25 cellular contexts compared by ENCODE assay signal in the genomic region with DNA sequence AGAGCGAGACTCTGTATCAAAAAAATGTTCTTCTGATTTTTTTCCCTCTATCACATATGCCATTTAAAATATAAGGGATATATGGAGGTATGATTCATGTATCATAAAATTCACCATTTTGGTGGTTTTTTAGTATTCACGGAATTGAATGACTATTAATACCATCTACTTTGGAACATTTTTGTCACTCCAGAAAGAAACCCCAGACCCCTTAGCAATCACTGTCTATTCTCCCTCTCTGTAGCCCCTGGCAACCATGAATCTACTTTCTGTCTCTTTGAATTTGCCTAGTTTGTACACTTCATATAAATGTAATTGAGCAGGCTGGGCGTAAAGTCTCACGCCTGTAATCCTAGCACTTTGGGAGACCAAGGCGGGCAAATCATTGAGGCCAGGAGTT.
"Had no signal": no experiment of that assay in that cellular context is flagged by ENCODE, and none has a peak within 500 bp of the region (broad histone marks: within the 10 kb centered on the region; RNA-seq: fewer than 3 reads in every experiment).

No MANE protein-coding gene starts in this region.

- DNase-seq: activated CD4-positive, alpha-beta T cell treated with anti-CD3 and anti-CD28 coated beads, Interleukin-2, amount 10 ng/mL, durations not matched to agents 7 days and 5 days; activated CD8-positive, alpha-beta memory T cell treated with anti-CD3 and anti-CD28 coated beads, Interleukin-2, amount 10 ng/mL, durations not matched to agents 7 days and 5 days; activated CD8-positive, alpha-beta T cell treated with anti-CD3 and anti-CD28 coated beads for 36 hours; activated naive CD8-positive, alpha-beta T cell treated with anti-CD3 and anti-CD28 coated beads, Interleukin-2, amount 10 ng/mL, durations not matched to agents 7 days and 5 days; activated T-cell treated with anti-CD3 and anti-CD28 coated beads for 4 hours; amygdala; central memory CD4-positive, alpha-beta T cell; effector memory CD4-positive, alpha-beta T cell; hippocampal formation; naive thymus-derived CD4-positive, alpha-beta T cell; occipital lobe; stimulated activated CD4-positive, alpha-beta T cell treated with anti-CD3 and anti-CD28 coated beads, Interleukin-4, amount 100 ng/mL, for 1 hour; stimulated activated naive CD4-positive, alpha-beta T cell; substantia nigra; thyroid gland; upper lobe of right lung had no signal

- H3K9me3 ChIP-seq: thyroid gland, upper lobe of right lung had no signal

- H3K27me3 ChIP-seq: thyroid gland, upper lobe of right lung had no signal

- H3K4me3 Mint-ChIP-seq: activated CD4-positive, alpha-beta T cell treated with anti-CD3 and anti-CD28 coated beads, Interleukin-2, amount 10 ng/mL, durations not matched to agents 7 days and 5 days; activated CD8-positive, alpha-beta memory T cell treated with anti-CD3 and anti-CD28 coated beads, Interleukin-2, amount 10 ng/mL, durations not matched to agents 7 days and 5 days; activated CD8-positive, alpha-beta T cell treated with anti-CD3 and anti-CD28 coated beads for 36 hours; activated naive CD8-positive, alpha-beta T cell treated with anti-CD3 and anti-CD28 coated beads, Interleukin-2, amount 10 ng/mL, durations not matched to agents 7 days and 5 days; neural crest cell; T-helper 2 cell treated with Interferon-gamma antibody and Interleukin-4, amounts not matched to agents 5 μg/mL and 100 μg/mL, for 36 hours had no signal

- H3K4me3 ChIP-seq: lung, thyroid gland, upper lobe of right lung had no signal

- H3K27me3 Mint-ChIP-seq: activated CD4-positive, alpha-beta T cell treated with anti-CD3 and anti-CD28 coated beads, Interleukin-2, amount 10 ng/mL, durations not matched to agents 7 days and 5 days; activated CD8-positive, alpha-beta memory T cell treated with anti-CD3 and anti-CD28 coated beads, Interleukin-2, amount 10 ng/mL, durations not matched to agents 7 days and 5 days; activated CD8-positive, alpha-beta T cell treated with anti-CD3 and anti-CD28 coated beads for 36 hours; activated naive CD8-positive, alpha-beta T cell treated with anti-CD3 and anti-CD28 coated beads, Interleukin-2, amount 10 ng/mL, durations not matched to agents 7 days and 5 days; naive thymus-derived CD4-positive, alpha-beta T cell had no signal

- H3K36me3 ChIP-seq: thyroid gland, upper lobe of right lung had no signal

- H3K9me3 Mint-ChIP-seq: activated CD4-positive, alpha-beta T cell treated with anti-CD3 and anti-CD28 coated beads, Interleukin-2, amount 10 ng/mL, durations not matched to agents 7 days and 5 days; activated CD8-positive, alpha-beta T cell treated with anti-CD3 and anti-CD28 coated beads for 36 hours; activated naive CD8-positive, alpha-beta T cell treated with anti-CD3 and anti-CD28 coated beads, Interleukin-2, amount 10 ng/mL, durations not matched to agents 7 days and 5 days; naive thymus-derived CD4-positive, alpha-beta T cell; neural crest cell; T-helper 2 cell treated with Interferon-gamma antibody and Interleukin-4, amounts not matched to agents 5 μg/mL and 100 μg/mL, for 36 hours had no signal

- ATAC-seq: activated CD4-positive, CD25-positive, alpha-beta regulatory T cell treated with anti-CD3 and anti-CD28 coated beads, Interleukin-2, amount 50 U/mL, for 24 hours; activated CD8-positive, alpha-beta memory T cell treated with anti-CD3 and anti-CD28 coated beads, Interleukin-2, amount 10 ng/mL, durations not matched to agents 7 days and 5 days; activated CD8-positive, alpha-beta T cell treated with anti-CD3 and anti-CD28 coated beads for 36 hours; esophagus mucosa; left lobe of liver; naive thymus-derived CD4-positive, alpha-beta T cell; sciatic nerve; SK-N-SH treated with all-trans-retinoic acid at 6 μM for 48 hours; upper lobe of right lung had no signal

- H3K27ac ChIP-seq: thyroid gland, upper lobe of right lung, VCaP had no signal

- H3K27ac Mint-ChIP-seq: activated CD4-positive, alpha-beta T cell treated with anti-CD3 and anti-CD28 coated beads, Interleukin-2, amount 10 ng/mL, durations not matched to agents 7 days and 5 days; activated CD8-positive, alpha-beta memory T cell treated with anti-CD3 and anti-CD28 coated beads, Interleukin-2, amount 10 ng/mL, durations not matched to agents 7 days and 5 days; activated CD8-positive, alpha-beta T cell treated with anti-CD3 and anti-CD28 coated beads for 36 hours; activated naive CD8-positive, alpha-beta T cell treated with anti-CD3 and anti-CD28 coated beads, Interleukin-2, amount 10 ng/mL, durations not matched to agents 7 days and 5 days; T-helper 2 cell treated with Interferon-gamma antibody and Interleukin-4, amounts not matched to agents 5 μg/mL and 100 μg/mL, for 36 hours had no signal
